1 cellular context compared by ENCODE assay signal in genomic region chr20:35953411-35954199, GRCh38.
TF ChIP-seq lines count a peak whose summit lies in the region.

No MANE protein-coding gene starts in this region.

TF ChIP-seq in K562, 482 proteins besides CTCF, POLR2A, EP300 and RAD21 (continued from another document and continues in another):
- TF ChIP-seq SAP30 (IDR thresholded peaks at IDR 0.05; ENCODE audit: borderline replicate concordance, insufficient read depth, low read depth, low read length, poor library complexity, severe bottlenecking) (peak; percentile 61), SRSF3 (IDR thresholded peaks at IDR 0.05; ENCODE audit: insufficient read depth, low read length) (0 out of 2 replicates have a peak, but pooled peaks have one; percentile 76), RBM22 (IDR thresholded peaks at IDR 0.05; ENCODE audit: low read depth, low read length, poor library complexity, severe bottlenecking) (peak; percentile 48), CREM (IDR thresholded peaks at IDR 0.05; ENCODE audit: low read depth) (0 out of 2 replicates have a peak, but pooled peaks have one; percentile 16), PCBP1 (IDR thresholded peaks at IDR 0.05; ENCODE audit: low read depth, low read length, poor library complexity, severe bottlenecking) (peak; percentile 25), TAF1 (IDR thresholded peaks at IDR 0.05; ENCODE audit: control insufficient read depth, extremely low read depth, insufficient read depth, low read length, severe bottlenecking) (peak; percentile 16), CBX1 (IDR thresholded peaks at IDR 0.05; ENCODE audit: low read depth) (0 out of 2 replicates have a peak, but pooled peaks have one; percentile 48), ZNF197 (CRISPR knock-in tag; IDR thresholded peaks at IDR 0.05; ENCODE audit: low read depth) (no peak), GATA2 (CRISPR knock-in tag; IDR thresholded peaks at IDR 0.05) (0 out of 2 replicates have a peak, but pooled peaks have one; percentile 27), ZBTB17 (CRISPR knock-in tag; IDR thresholded peaks at IDR 0.05) (0 out of 2 replicates have a peak, but pooled peaks have one; percentile 11), MECOM (CRISPR knock-in tag; IDR thresholded peaks at IDR 0.05) (no peak), CBX5 (IDR thresholded peaks at IDR 0.05; ENCODE audit: borderline replicate concordance, low read depth) (no peak), PHF8 (IDR thresholded peaks at IDR 0.05; ENCODE audit: borderline replicate concordance, low read length) (no peak; the same call in 1 of the 2 replicates), RBM34 (IDR thresholded peaks at IDR 0.05; ENCODE audit: borderline replicate concordance, insufficient read depth, low read length) (no peak), PRPF4 (IDR thresholded peaks at IDR 0.05; ENCODE audit: insufficient read depth, low read depth, low read length, poor library complexity, severe bottlenecking) (peak; percentile 20), IRF1 (CRISPR knock-in tag; IDR thresholded peaks at IDR 0.05; ENCODE audit: borderline replicate concordance) (peak; percentile 78; the same call in 1 of the 2 replicates), ZBTB5 (IDR thresholded peaks at IDR 0.05) (no peak), ZBED1 (IDR thresholded peaks at IDR 0.05) (0 out of 2 replicates have a peak, but pooled peaks have one; percentile 5), ZNF445 (CRISPR knock-in tag; IDR thresholded peaks at IDR 0.05; ENCODE audit: low read depth) (no peak), ETV5 (CRISPR knock-in tag; IDR thresholded peaks at IDR 0.05; ENCODE audit: low read depth) (0 out of 2 replicates have a peak, but pooled peaks have one; percentile 26), ZNF512 (tag; IDR thresholded peaks at IDR 0.05) (no peak), ZNF280A (IDR thresholded peaks at IDR 0.05; ENCODE audit: low read depth, partially characterized antibody) (no peak), COPS2 (conservative IDR thresholded peaks at IDR 0.05) (no peak), KDM5B (IDR thresholded peaks at IDR 0.05; ENCODE audit: insufficient replicate concordance, low read depth, low read length) (peak; percentile 7), ID3 (CRISPR knock-in tag; IDR thresholded peaks at IDR 0.05) (no peak), ID3 (tag; IDR thresholded peaks at IDR 0.05) (no peak), JUN (IDR thresholded peaks at IDR 0.05; ENCODE audit: borderline replicate concordance, low read depth, low read length) (no peak), JUN (CRISPR knock-in tag; IDR thresholded peaks at IDR 0.05; ENCODE audit: borderline replicate concordance) (0 out of 2 replicates have a peak, but pooled peaks have one; percentile 34), DACH1 (IDR thresholded peaks at IDR 0.05; ENCODE audit: partially characterized antibody) (no peak), CHD2 (IDR thresholded peaks at IDR 0.05; ENCODE audit: low read depth, low read length) (no peak), FOXM1 (IDR thresholded peaks at IDR 0.05; ENCODE audit: low read depth) (no peak), FOXM1 (CRISPR knock-in tag; IDR thresholded peaks at IDR 0.05; ENCODE audit: low read depth) (0 out of 2 replicates have a peak, but pooled peaks have one; percentile 2), ETS1 (conservative IDR thresholded peaks at IDR 0.05; ENCODE audit: control insufficient read depth, low read depth, low read length) (no peak), ZBTB49 (CRISPR knock-in tag; IDR thresholded peaks at IDR 0.05; ENCODE audit: borderline replicate concordance) (no peak), RFX1 (IDR thresholded peaks at IDR 0.05) (no peak), ARID2 (IDR thresholded peaks at IDR 0.05) (no peak), DPF2 (IDR thresholded peaks at IDR 0.05) (no peak), RNF2 (IDR thresholded peaks at IDR 0.05) (no peak), TCF15 (CRISPR knock-in tag; IDR thresholded peaks at IDR 0.05) (no peak), ZBTB7A (IDR thresholded peaks at IDR 0.05; ENCODE audit: borderline replicate concordance, control insufficient read depth, low read depth, low read length) (peak; percentile 76; the same call in 1 of the 2 replicates), FOXA3 (CRISPR knock-in tag; conservative IDR thresholded peaks at IDR 0.05 in 1 of 2, IDR thresholded peaks at IDR 0.05 in 1 of 2) (0 out of 4 replicates have a peak, but pooled peaks of 1 of the 2 experiments have one; percentile 43), KLF13 (tag; IDR thresholded peaks at IDR 0.05; ENCODE audit: borderline replicate concordance, low read depth) (no peak), CLOCK (CRISPR knock-in tag; IDR thresholded peaks at IDR 0.05; ENCODE audit: borderline replicate concordance) (no peak), FOXP1 (CRISPR knock-in tag; IDR thresholded peaks at IDR 0.05) (no peak), CCNT2 (IDR thresholded peaks at IDR 0.05; ENCODE audit: borderline replicate concordance, extremely low read depth, insufficient read length, low read depth, low read length) (peak; percentile 8), UBTF (IDR thresholded peaks at IDR 0.05; ENCODE audit: borderline replicate concordance in 1 of 2, low read depth in 2 of 2, low read length in 2 of 2) (peak; percentile 66 to 76; a peak in 2 of 4 replicates), BRCA1 (IDR thresholded peaks at IDR 0.05) (no peak), BRCA1 (CRISPR knock-in tag; IDR thresholded peaks at IDR 0.05) (peak; percentile 75; the same call in 1 of the 2 replicates), HMGN3 (IDR thresholded peaks at IDR 0.05; ENCODE audit: borderline replicate concordance, extremely low read depth, insufficient read length, low read depth, low read length) (peak; percentile 38), PRMT5 (CRISPR knock-in tag; IDR thresholded peaks at IDR 0.05) (peak; percentile 65; the same call in 1 of the 2 replicates), NR4A1 (CRISPR knock-in tag; IDR thresholded peaks at IDR 0.05) (no peak), NR4A1 (tag; IDR thresholded peaks at IDR 0.05) (no peak)
